ENCODE assay signal across 8 cellular contexts in the genomic region with DNA sequence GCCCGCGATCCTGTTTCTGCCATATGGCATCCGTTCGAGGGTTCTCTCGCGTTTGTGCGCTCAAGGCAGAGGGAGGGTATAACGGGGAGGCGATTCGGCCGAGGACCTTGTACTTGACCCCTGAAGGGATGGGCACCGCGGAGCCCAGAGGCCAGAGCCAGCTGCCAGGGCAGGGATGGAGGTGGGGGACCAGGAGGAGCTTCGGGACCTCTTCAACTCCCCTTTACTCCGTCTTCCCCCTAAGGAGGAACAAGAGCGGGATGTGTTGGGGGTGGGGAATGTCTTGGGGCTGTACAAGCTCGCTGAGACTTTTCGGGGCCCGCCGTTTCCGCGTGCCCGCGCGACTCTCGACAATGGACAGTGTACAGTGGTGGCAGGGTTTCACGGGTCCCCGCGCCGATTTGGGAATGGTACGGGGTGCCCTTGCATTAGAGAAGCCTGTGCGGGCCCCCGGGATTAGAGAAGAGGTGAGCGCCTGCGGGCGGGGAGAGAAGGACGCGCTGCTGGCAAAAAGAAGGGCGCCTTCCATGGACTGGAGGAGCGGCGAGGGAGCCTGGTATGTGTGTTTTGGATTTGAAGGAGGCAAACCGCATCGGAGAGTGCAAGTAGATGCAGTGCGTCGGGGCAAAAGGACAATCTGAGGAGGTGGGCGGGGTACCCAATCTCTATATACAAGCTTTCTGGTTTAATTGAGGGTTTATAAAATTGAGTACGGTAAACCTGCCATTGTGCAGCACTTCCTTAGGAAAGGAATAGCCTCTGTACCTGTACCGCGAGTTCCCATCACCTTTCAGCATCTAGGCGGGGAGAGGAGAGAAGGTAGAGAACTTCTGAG. TPM values are rescaled to one million over a fixed set of nuclear protein-coding genes. Genes with fewer than 3 reads are reported as not detected.
A peak's percentile ranks its signal among the peaks of the same experiment; 100 is the strongest.
DNase-seq lines count a peak whose midpoint lies in the region; ATAC-seq, FAIRE-seq and TF ChIP-seq lines count a peak whose summit lies in the region.

No MANE protein-coding gene starts in this region.

- H3K4me3 ChIP-seq in SK-N-SH (ENCODE audit: low read depth in 2 of 2, low read length in 1 of 2), result no peak overlapping the region; a peak in 1 of 4 replicates
- H3K4me3 ChIP-seq in Panc1 (ENCODE audit: low read depth in 2 of 2, low read length in 2 of 2), result peak overlapping the region; percentile 30 to 51
- H3K4me3 ChIP-seq in endothelial cell of umbilical vein (replicated peaks in 1 of 3; ENCODE audit: insufficient read depth in 1 of 3, low read depth in 1 of 3, low read length in 3 of 3), result peak overlapping the region in 1 of 3 experiments; percentile 5
- H3K4me3 ChIP-seq in neural progenitor cell, result peak overlapping the region; percentile 81

- TF ChIP-seq RAD21 in SK-N-SH (IDR thresholded peaks at IDR 0.05; ENCODE audit: low read length), result no peak

- H2AFZ ChIP-seq in SK-N-SH (ENCODE audit: low read depth) (no peak overlapping the region), endothelial cell of umbilical vein (ENCODE audit: low read depth, low read length) (peak overlapping the region; percentile 36), neural progenitor cell (replicated peaks) (peak overlapping the region; percentile 96)

- intact Hi-C loops in Panc1 (cut with micrococcal nuclease; ENCODE audit: unreplicated experiment), result no loop called here
- intact Hi-C loops in endothelial cell of umbilical vein (cut with micrococcal nuclease), result no loop called here

- no peak for TF ChIP-seq CTCF in SK-N-SH (IDR thresholded peaks at IDR 0.05)
- TF ChIP-seq CTCF in Panc1 (IDR thresholded peaks at IDR 0.05), result no peak
- no peak for TF ChIP-seq CTCF in endothelial cell of umbilical vein (IDR thresholded peaks at IDR 0.05; ENCODE audit: extremely low read depth in 1 of 2, insufficient read depth in 1 of 2, low read depth in 1 of 2, low read length in 2 of 2)
- no peak for TF ChIP-seq CTCF in neural progenitor cell (IDR thresholded peaks at IDR 0.05)

- H3K27ac Mint-ChIP-seq in neural progenitor cell, result no peak overlapping the region

- H3F3A ChIP-seq in SK-N-SH (replicated peaks; ENCODE audit: insufficient read depth) (no peaks in the 10 kb centered on the region), neural progenitor cell (ENCODE audit: low read depth) (peaks cover 20% of the 10 kb centered on the region)

- H3K4me2 ChIP-seq in SK-N-SH (peak overlapping the region; percentile 79; the same call in 1 of the 2 replicates), endothelial cell of umbilical vein (ENCODE audit: insufficient read depth, low read length) (peak overlapping the region; percentile 44), neural progenitor cell (peak overlapping the region; percentile 99)

- CTCF ChIA-PET in SK-N-SH (lab: Yijun Ruan, JAX) (interaction anchor here (1.4 kb wide), 1 partner anchor 95 kb away, joined by 3 read pairs; no protein-coding TSS in a partner anchor), Panc1 (lab: Charles Lee) (no interaction called here), endothelial cell of umbilical vein (lab: Charles Lee) (interaction anchor here (1.0 kb wide), 1 partner anchor 12 kb away, joined by 3 read pairs; no protein-coding TSS in a partner anchor)

- dilution Hi-C loops in endothelial cell of umbilical vein (cut with MboI; ENCODE audit: extremely low pct_ligation_motif_present, low sequenced_read_pairs), result no loop called here

- TF ChIP-seq EP300 in SK-N-SH (IDR thresholded peaks at IDR 0.05; ENCODE audit: borderline replicate concordance in 1 of 2, low read depth in 1 of 2, low read length in 1 of 2), result no peak

- no peaks in the 10 kb centered on the region for H4K20me1 ChIP-seq in SK-N-SH (ENCODE audit: insufficient read depth)
- H4K20me1 ChIP-seq in endothelial cell of umbilical vein (replicated peaks; ENCODE audit: control insufficient read depth, extremely low read depth, insufficient read depth, low read length), result no peaks in the 10 kb centered on the region
- no peaks in the 10 kb centered on the region for H4K20me1 ChIP-seq in neural progenitor cell (ENCODE audit: low read depth)

- no peak for FAIRE-seq in endothelial cell of umbilical vein (lab: Jason Lieb, UNC)

- TF ChIP-seq POLR2A in endothelial cell of umbilical vein (IDR thresholded peaks at IDR 0.05; ENCODE audit: low read depth, low read length), result no peak

- H3K79me2 ChIP-seq in SK-N-SH (ENCODE audit: insufficient read depth) (no peaks in the 10 kb centered on the region), endothelial cell of umbilical vein (ENCODE audit: control insufficient read depth, insufficient read depth, low read length) (no peaks in the 10 kb centered on the region), neural progenitor cell (ENCODE audit: low read depth) (peaks cover 7% of the 10 kb centered on the region)

- H3K27ac ChIP-seq in SK-N-SH (ENCODE audit: low read depth in 2 of 2, low read length in 1 of 2) (no peak overlapping the region), Panc1 (ENCODE audit: low read length) (no peak overlapping the region), endothelial cell of umbilical vein (ENCODE audit: insufficient read depth, low read depth, low read length) (no peak overlapping the region), neural progenitor cell (no peak overlapping the region)

- H3K9me3 Mint-ChIP-seq in neural progenitor cell, result peaks cover 12% of the 10 kb centered on the region

- peaks cover 8% of the 10 kb centered on the region for H3K4me1 Mint-ChIP-seq in neural progenitor cell

- ATAC-seq in SK-N-SH treated with all-trans-retinoic acid at 6 μM for 48 hours (no peak; the same call in 2 of the 3 replicates), Panc1 (peak; percentile 53), HG02623 (IDR thresholded peaks at IDR 0.05; ENCODE audit: unreplicated experiment) (no peak)

- POLR2A ChIA-PET in SK-N-SH (lab: Yijun Ruan, JAX), result no interaction called here
- POLR2A ChIA-PET in Panc1 (lab: Charles Lee), result no interaction called here
- POLR2A ChIA-PET in endothelial cell of umbilical vein (lab: Charles Lee), result no interaction called here

- no peaks in the 10 kb centered on the region for H3K36me3 Mint-ChIP-seq in neural progenitor cell

- in situ Hi-C loops in Panc1 (cut with HindIII; ENCODE audit: low pct_unique_long_range_greater_than_20kb, low sequenced_read_pairs), result no loop called here

- H3K9me1 ChIP-seq in endothelial cell of umbilical vein (replicated peaks; ENCODE audit: control insufficient read depth, extremely low read depth, insufficient read depth, low read length), result no peaks in the 10 kb centered on the region

- H3K9ac ChIP-seq in SK-N-SH (no peak overlapping the region), endothelial cell of umbilical vein (replicated peaks; ENCODE audit: extremely low read depth, insufficient read depth, low read length) (no peak overlapping the region), neural progenitor cell (no peak overlapping the region)

- 12% methylated on average over 44 of the region's 50 CpGs for WGBS in SK-N-SH (ENCODE audit: low lambda C conversion rate)

- peak overlapping the region; percentile 95 for H3K4me3 Mint-ChIP-seq in neural progenitor cell

- H3K27me3 Mint-ChIP-seq in neural progenitor cell (ENCODE audit: insufficient read depth, low read depth), result peaks cover 18% of the 10 kb centered on the region

- DNase-seq in SK-N-SH, result peak; percentile 10
- DNase-seq in Panc1 (ENCODE audit: low read depth, low spot score), result no peak
- no peak for DNase-seq in endothelial cell of umbilical vein (ENCODE audit: low read depth, low spot score)
- peak; percentile 54 for DNase-seq in neural progenitor cell (ENCODE audit: low spot score)
- DNase-seq in SK-N-DZ (ENCODE audit: low spot score), result no peak
- DNase-seq in cortex of kidney (lab: John Stamatoyannopoulos, UW), result no peak

- H3K4me1 ChIP-seq in SK-N-SH (ENCODE audit: control insufficient read depth in 1 of 2, insufficient read depth in 2 of 2, low read depth in 1 of 2, low read length in 1 of 2) (peaks cover 0 to 7% of the 10 kb centered on the region in 2 experiments; a peak in 1 of 4 replicates), Panc1 (ENCODE audit: control insufficient read depth, insufficient read depth, low read length) (no peaks in the 10 kb centered on the region; the same call in 1 of the 2 replicates), endothelial cell of umbilical vein (ENCODE audit: control insufficient read depth, extremely low read depth, insufficient read depth, low read length) (peaks cover 7% of the 10 kb centered on the region), neural progenitor cell (peaks cover 18% of the 10 kb centered on the region)

- H3K27me3 ChIP-seq in SK-N-SH (ENCODE audit: insufficient read depth) (peaks cover 59% of the 10 kb centered on the region), Panc1 (ENCODE audit: control insufficient read depth, insufficient read depth, low read length) (peaks cover 9% of the 10 kb centered on the region), endothelial cell of umbilical vein (ENCODE audit: control insufficient read depth in 2 of 2, insufficient read depth in 2 of 2, low read length in 2 of 2) (peaks cover 21 to 45% of the 10 kb centered on the region in 2 experiments), neural progenitor cell (peaks cover 46% of the 10 kb centered on the region)

- H3K9me3 ChIP-seq in SK-N-SH, result no peaks in the 10 kb centered on the region
- H3K9me3 ChIP-seq in Panc1 (ENCODE audit: control insufficient read depth, insufficient read depth, low read depth, low read length), result no peaks in the 10 kb centered on the region
- no peaks in the 10 kb centered on the region for H3K9me3 ChIP-seq in endothelial cell of umbilical vein (replicated peaks; ENCODE audit: control insufficient read depth, insufficient read depth, low read length)
- no peaks in the 10 kb centered on the region for H3K9me3 ChIP-seq in neural progenitor cell (ENCODE audit: low read depth)

- no peaks in the 10 kb centered on the region for H3K36me3 ChIP-seq in SK-N-SH (replicated peaks in 1 of 2; ENCODE audit: control insufficient read depth in 1 of 2, insufficient read depth in 2 of 2, low read length in 1 of 2)
- no peaks in the 10 kb centered on the region; the same call in 1 of the 2 replicates for H3K36me3 ChIP-seq in Panc1 (ENCODE audit: control insufficient read depth, insufficient read depth, low read length)
- H3K36me3 ChIP-seq in endothelial cell of umbilical vein (ENCODE audit: control insufficient read depth in 2 of 2, extremely low read depth in 1 of 2, insufficient read depth in 2 of 2, low read length in 2 of 2), result no peaks in the 10 kb centered on the region
- H3K36me3 ChIP-seq in neural progenitor cell, result no peaks in the 10 kb centered on the region

- H3K9me2 ChIP-seq in SK-N-SH, result no peaks in the 10 kb centered on the region

- BruUV-seq in Panc1 (replicated peaks; lab: Mats Ljungman, UMichigan), result no TSS peak
- no TSS peak for BruUV-seq in endothelial cell of umbilical vein (replicated peaks; lab: Mats Ljungman, UMichigan)

RNA-seq across cellular contexts. Expression of a gene that starts 0.8 kb away (rescaled TPM):
- polyA plus RNA-seq in SK-N-SH (2012; rRNA removed) (not detected in 2 replicates), endothelial cell of umbilical vein (0.10 TPM in 1 of 2 replicates, not detected in the other)
- polyA plus RNA-seq in SK-N-SH (2012; cell fraction: cytosol; rRNA removed), result not detected in 2 replicates
- not detected in 2 replicates for polyA plus RNA-seq in SK-N-SH (2012; cell fraction: nucleus; rRNA removed)
- total RNA-seq in Panc1 (2021; ENCODE audit: unreplicated experiment) (2.1 TPM), endothelial cell of umbilical vein (0.11 and 0.14 TPM in 2 replicates), neural progenitor cell (ENCODE audit: low replicate concordance) (2.8 and 4.3 TPM in 2 replicates)
- polyA plus RNA-seq in Panc1 (2012; ENCODE audit: insufficient read length), result 0.23 TPM
- polyA plus RNA-seq in endothelial cell of umbilical vein (2011; cell fraction: cytosol; rRNA removed), result 0.01 and 0.04 TPM in 2 replicates
- polyA plus RNA-seq in endothelial cell of umbilical vein (2011; cell fraction: nucleus; rRNA removed), result 0.13 TPM in 1 of 2 replicates, not detected in the other
- polyA plus RNA-seq in endothelial cell of umbilical vein (2012), result not detected in 2 replicates
- 0.11 TPM in 1 of 2 replicates, not detected in the other for polyA minus RNA-seq in endothelial cell of umbilical vein
- polyA minus RNA-seq in endothelial cell of umbilical vein (2011; cell fraction: cytosol; rRNA and poly(A)+ RNA removed), result not detected
- 0.34 TPM in 1 of 2 replicates, not detected in the other for polyA minus RNA-seq in endothelial cell of umbilical vein (2011; cell fraction: nucleus; rRNA and poly(A)+ RNA removed)
- 0.22 and 0.58 TPM in 2 replicates for polyA plus RNA-seq in SK-N-DZ (2014; cell fraction: cytosol; rRNA removed)
- polyA plus RNA-seq in SK-N-DZ (2014; cell fraction: nucleus; rRNA removed), result 0.13 and 0.18 TPM in 2 replicates

Comparison
In these comparisons a context has a peak if more than half of its experiments do, and no peak if none do; other contexts are left out.
1. DNase-seq: peak in SK-N-SH (single experiment) and neural progenitor cell (single experiment); none in Panc1 (single experiment), endothelial cell of umbilical vein (single experiment), SK-N-DZ (single experiment) and cortex of kidney (single experiment).
2. H3K4me2 ChIP-seq: peak in every context shown above with its lines; median percentile 99 in neural progenitor cell; 79 in SK-N-SH; 44 in endothelial cell of umbilical vein.
3. H3K4me3 ChIP-seq: peak in Panc1 (2 of 2) and neural progenitor cell (single experiment); none in SK-N-SH (0 of 2).